Comparison of ENCODE assay signal across 19 cellular contexts in genomic region chr20:5680227-5680626, GRCh38.
"Had no signal": no experiment of that assay in that cellular context is flagged by ENCODE, and none has a peak within 500 bp of the region (broad histone marks: within the 10 kb centered on the region; RNA-seq: fewer than 3 reads in every experiment).

No MANE protein-coding gene starts in this region.

- H3K4me3 ChIP-seq: cardiac muscle cell, esophagus muscularis mucosa, left ventricle myocardium inferior, tibial nerve had no signal

- H3K27me3 ChIP-seq: cardiac muscle cell, esophagus muscularis mucosa, neutrophil, tibial nerve had no signal

- DNase-seq: activated CD4-positive, alpha-beta memory T cell treated with anti-CD3 and anti-CD28 coated beads for 36 hours; activated CD4-positive, alpha-beta T cell treated with anti-CD3 and anti-CD28 coated beads for 36 hours; activated CD8-positive, alpha-beta memory T cell treated with anti-CD3 and anti-CD28 coated beads, Interleukin-2, amount 10 ng/mL, durations not matched to agents 7 days and 5 days; activated naive CD4-positive, alpha-beta T cell treated with anti-CD3 and anti-CD28 coated beads for 36 hours; activated naive CD8-positive, alpha-beta T cell treated with anti-CD3 and anti-CD28 coated beads, Interleukin-2, amount 50 U/mL, for 24 hours; activated T-cell treated with anti-CD3 and anti-CD28 coated beads, Interleukin-2, amount 50 U/mL, for 1 hour; hippocampal formation; kidney; left ventricle myocardium inferior; mesenchymal stem cell; natural killer cell; retina; stimulated activated CD4-positive, alpha-beta T cell treated with anti-CD3 and anti-CD28 coated beads, Interleukin-2, amount 100 ng/mL, for 48 hours; substantia nigra had no signal

- ATAC-seq: activated CD4-positive, alpha-beta T cell treated with anti-CD3 and anti-CD28 coated beads for 36 hours; activated CD8-positive, alpha-beta memory T cell treated with anti-CD3 and anti-CD28 coated beads, Interleukin-2, amount 10 ng/mL, durations not matched to agents 7 days and 5 days; activated naive CD8-positive, alpha-beta T cell treated with anti-CD3 and anti-CD28 coated beads, Interleukin-2, amount 50 U/mL, for 24 hours; natural killer cell; stimulated activated memory B cell treated with anti-CD40 and anti-IgM and Interleukin-4, amounts not matched to agents 10 μg/mL and 1 μg/mL and 100 μg/mL, for 72 hours had no signal

- H3K27ac ChIP-seq: cardiac muscle cell, esophagus muscularis mucosa, left ventricle myocardium inferior, neutrophil, tibial nerve had no signal

- H3K36me3 ChIP-seq: cardiac muscle cell, esophagus muscularis mucosa, left ventricle myocardium inferior, neutrophil, tibial nerve had no signal

- H3K9me3 ChIP-seq: esophagus muscularis mucosa, left ventricle myocardium inferior, neutrophil, tibial nerve had no signal

- H3K4me1 ChIP-seq: esophagus muscularis mucosa, left ventricle myocardium inferior, tibial nerve had no signal
